8 cellular contexts compared by ENCODE assay signal in genomic region chr17:7932949-7933348, GRCh38. TPM values are rescaled to one million over a fixed set of nuclear protein-coding genes. Genes with fewer than 3 reads are reported as not detected.
DNase-seq lines count a peak whose midpoint lies in the region; ATAC-seq, FAIRE-seq and TF ChIP-seq lines count a peak whose summit lies in the region.

No MANE protein-coding gene starts in this region.

- intact Hi-C loops in PC-9 (cut with micrococcal nuclease; ENCODE audit: unreplicated experiment), result loop anchor here (1.0 to 5.0 kb wide), 3 partner anchors 18 to 57 kb away; partner anchors contain the start of gene CHD3
- intact Hi-C loops in left colon (cut with DNase I, micrococcal nuclease), result no loop called here

- H3K4me1 Mint-ChIP-seq in brain, result peaks cover 70% of the 10 kb centered on the region
- H3K4me1 Mint-ChIP-seq in stimulated activated naive CD8-positive, alpha-beta T cell treated with anti-CD3 and anti-CD28 coated beads, Interleukin-15, amount 100 ng/mL, for 72 hours, result peaks cover 45% of the 10 kb centered on the region

- H3K27ac ChIP-seq in PC-9, result no peak overlapping the region

- peak overlapping the region; percentile 97 for H3K4me2 ChIP-seq in PC-9

- no TSS peak for BruUV-seq in PC-9 (replicated peaks; lab: Mats Ljungman, UMichigan)

- H3K4me3 Mint-ChIP-seq in brain, result peak overlapping the region; percentile 95 to 99 (median 97)
- peak overlapping the region; percentile 90 to 99 for H3K4me3 Mint-ChIP-seq in stimulated activated naive CD8-positive, alpha-beta T cell treated with anti-CD3 and anti-CD28 coated beads, Interleukin-15, amount 100 ng/mL, for 72 hours

- H3K4me3 ChIP-seq in AG09309 (ENCODE audit: control insufficient read depth, low read depth, low read length), result peak overlapping the region; percentile 98
- H3K4me3 ChIP-seq in PC-9, result peak overlapping the region; percentile 88

- TF ChIP-seq CTCF in AG09309 (IDR thresholded peaks at IDR 0.05; ENCODE audit: control insufficient read depth, insufficient read depth, low read depth, low read length, missing control alignments) (peak; percentile 40), PC-9 (conservative IDR thresholded peaks at IDR 0.05) (no peak), brain (conservative IDR thresholded peaks at IDR 0.05) (no peak)

- peaks cover 11% of the 10 kb centered on the region for H3K4me1 ChIP-seq in PC-9 (replicated peaks; ENCODE audit: insufficient read depth)

- peaks cover 30% of the 10 kb centered on the region for H3K79me2 ChIP-seq in PC-9 (ENCODE audit: low read depth)

- H3K27me3 ChIP-seq in PC-9 (ENCODE audit: insufficient read depth, low read depth), result no peaks in the 10 kb centered on the region

- DNase-seq in AG09309 (ENCODE audit: low read depth) (no peak), GM12892 (ENCODE audit: insufficient read length) (peak; percentile 52), PC-9 (peak; percentile 49 to 55), left colon (peak; percentile 56 to 63)
- peak; percentile 46 to 50 for DNase-seq in stimulated activated naive CD8-positive, alpha-beta T cell treated with anti-CD3 and anti-CD28 coated beads, Interleukin-15, amount 100 ng/mL, for 72 hours

- H3K27ac Mint-ChIP-seq in brain, result peak overlapping the region; percentile 95 to 98 (median 97)
- H3K27ac Mint-ChIP-seq in stimulated activated naive CD8-positive, alpha-beta T cell treated with anti-CD3 and anti-CD28 coated beads, Interleukin-15, amount 100 ng/mL, for 72 hours, result peak overlapping the region; percentile 62 to 91

- peaks cover 21% of the 10 kb centered on the region for H3K27me3 Mint-ChIP-seq in brain
- no peaks in the 10 kb centered on the region for H3K27me3 Mint-ChIP-seq in stimulated activated naive CD8-positive, alpha-beta T cell treated with anti-CD3 and anti-CD28 coated beads, Interleukin-15, amount 100 ng/mL, for 72 hours

- no peaks in the 10 kb centered on the region for H4K20me1 ChIP-seq in PC-9 (ENCODE audit: insufficient read depth)

- peak; percentile 71 for FAIRE-seq in GM12892 (lab: Jason Lieb, UNC)

- ATAC-seq in left colon, result peak; percentile 41
- no peak for ATAC-seq in stimulated activated naive CD8-positive, alpha-beta T cell treated with anti-CD3 and anti-CD28 coated beads, Interleukin-15, amount 100 ng/mL, for 72 hours
- ATAC-seq in HG03039 (IDR thresholded peaks at IDR 0.05; ENCODE audit: unreplicated experiment), result no peak
- no peak for ATAC-seq in GM18520 (IDR thresholded peaks at IDR 0.05; ENCODE audit: unreplicated experiment)

- H3F3A ChIP-seq in PC-9 (ENCODE audit: insufficient read depth, low read depth), result no peaks in the 10 kb centered on the region; the same call in 1 of the 2 replicates

- CTCF ChIA-PET in PC-9 (lab: Charles Lee), result interaction anchor here (0.5 to 2.5 kb wide), 6 partner anchors 20 to 108 kb away, joined by 3 to 7 read pairs (median 4); no protein-coding TSS in a partner anchor

- H3K9me3 Mint-ChIP-seq in brain, result no peaks in the 10 kb centered on the region
- H3K9me3 Mint-ChIP-seq in stimulated activated naive CD8-positive, alpha-beta T cell treated with anti-CD3 and anti-CD28 coated beads, Interleukin-15, amount 100 ng/mL, for 72 hours, result no peaks in the 10 kb centered on the region

- H3K9me2 ChIP-seq in PC-9 (ENCODE audit: insufficient read depth), result no peaks in the 10 kb centered on the region

- peak overlapping the region; percentile 96 for H2AFZ ChIP-seq in PC-9

- H3K9me3 ChIP-seq in PC-9 (ENCODE audit: insufficient read depth, low read depth), result no peaks in the 10 kb centered on the region

- TF ChIP-seq POLR2A in GM12892 (IDR thresholded peaks at IDR 0.05; ENCODE audit: low read depth, low read length), result no peak

- H3K36me3 Mint-ChIP-seq in brain, result peaks cover 43% of the 10 kb centered on the region

- H3K36me3 ChIP-seq in PC-9 (ENCODE audit: low read depth), result no peaks in the 10 kb centered on the region

- POLR2A ChIA-PET in PC-9 (lab: Charles Lee; ENCODE audit: unreplicated experiment), result interaction anchor here (0.6 to 0.7 kb wide), 4 partner anchors 44 to 386 kb away, joined by 3 to 8 read pairs (median 4); partner anchors contain the start of gene CHD3

RNA-seq across cellular contexts. Expression of gene CNTROB, which starts 0.9 kb away (rescaled TPM):
- 27.4 TPM for polyA plus RNA-seq in GM12892 (2012; ENCODE audit: missing spikeins)
- total RNA-seq in PC-9 (2021) (62.3 and 65.1 TPM in 2 replicates), left colon (10 to 100 TPM; 25.8 to 26.7 TPM)
- polyA plus RNA-seq in brain (ENCODE audit: insufficient read depth, low read depth, low replicate concordance), result 42.7 TPM

RNA-seq across cellular contexts. Expression of gene TRAPPC1, which starts 1.2 kb away (rescaled TPM):
- polyA plus RNA-seq in GM12892 (2012; ENCODE audit: missing spikeins), result 166 TPM
- total RNA-seq in PC-9 (2021) (181 and 224 TPM in 2 replicates), left colon (100 to 1,000 TPM; 121 to 122 TPM)
- polyA plus RNA-seq in brain (ENCODE audit: insufficient read depth, low read depth, low replicate concordance), result 236 TPM

RNA-seq across cellular contexts. Expression of gene KCNAB3, which starts 3.3 kb away (rescaled TPM):
- polyA plus RNA-seq in GM12892 (2012; ENCODE audit: missing spikeins), result 4.2 TPM
- total RNA-seq in PC-9 (2021), result 9.5 and 13.8 TPM in 2 replicates
- polyA plus RNA-seq in brain (ENCODE audit: insufficient read depth, low read depth, low replicate concordance), result 7.5 TPM
- total RNA-seq in left colon, result 1 to 10 TPM; 2.2 to 3.1 TPM

RNA-seq across cellular contexts. Expression of gene RNF227, which starts 16.9 kb away (rescaled TPM):
- polyA plus RNA-seq in GM12892 (2012; ENCODE audit: missing spikeins), result 3.8 TPM
- total RNA-seq in PC-9 (2021) (3.1 and 4.2 TPM in 2 replicates), left colon (1 to 10 TPM; 1.2 to 2.1 TPM)
- polyA plus RNA-seq in brain (ENCODE audit: insufficient read depth, low read depth, low replicate concordance), result 5.3 TPM

RNA-seq across cellular contexts. Expression of gene CHD3, which starts 44.4 kb away (rescaled TPM):
- polyA plus RNA-seq in GM12892 (2012; ENCODE audit: missing spikeins), result 34.9 TPM
- 197 and 219 TPM in 2 replicates for total RNA-seq in PC-9 (2021)
- 76.2 TPM for polyA plus RNA-seq in brain (ENCODE audit: insufficient read depth, low read depth, low replicate concordance)
- 10 to 100 TPM; 51.3 to 51.9 TPM for total RNA-seq in left colon
